ENCODE assay signal across 27 cellular contexts in the genomic region with DNA sequence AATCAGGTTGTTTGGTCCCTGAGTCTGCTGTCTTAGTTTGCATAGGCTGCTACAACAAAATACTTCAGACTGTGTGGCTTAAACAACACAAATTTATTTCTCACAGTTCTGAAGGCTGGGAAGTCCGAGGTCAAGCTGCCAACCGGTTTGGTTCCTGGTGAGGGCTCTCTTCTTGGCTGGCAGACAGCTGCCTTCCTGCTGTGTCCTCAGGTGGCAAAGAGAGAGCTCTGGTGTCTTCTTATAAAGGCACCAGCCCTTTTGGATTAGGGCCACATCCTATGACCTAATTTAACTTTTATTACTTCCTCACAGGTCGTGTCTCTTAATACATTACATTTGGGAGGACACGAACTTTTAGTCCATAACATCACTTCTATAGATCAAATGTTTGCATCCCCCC.
"Had no signal": no experiment of that assay in that cellular context is flagged by ENCODE, and none has a peak within 500 bp of the region (broad histone marks: within the 10 kb centered on the region; RNA-seq: fewer than 3 reads in every experiment).

No MANE protein-coding gene starts in this region.

- H3K9me3 ChIP-seq: SJCRH30 had no signal

- H3K27me3 ChIP-seq: MG63 had no signal

- DNase-seq: activated CD4-positive, alpha-beta T cell treated with anti-CD3 and anti-CD28 coated beads, Interleukin-2, amount 10 ng/mL, durations not matched to agents 7 days and 5 days; activated CD4-positive, alpha-beta T cell treated with anti-CD3 and anti-CD28 coated beads, Interleukin-2, amount 50 U/mL, for 48 hours; activated CD8-positive, alpha-beta memory T cell treated with anti-CD3 and anti-CD28 coated beads, Interleukin-2, amount 50 U/mL, for 48 hours; activated CD8-positive, alpha-beta T cell treated with anti-CD3 and anti-CD28 coated beads, Interleukin-2, amount 10 ng/mL, durations not matched to agents 7 days and 5 days; activated effector memory CD4-positive, alpha-beta T cell treated with Interleukin-2 at 50 U/mL for 16 hours; activated naive CD4-positive, alpha-beta T cell treated with anti-CD3 and anti-CD28 coated beads, Interleukin-2, amount 10 ng/mL, durations not matched to agents 7 days and 5 days; activated naive CD8-positive, alpha-beta T cell treated with anti-CD3 and anti-CD28 coated beads, Interleukin-2, amount 50 U/mL, for 24 hours; activated T-cell treated with anti-CD3 and anti-CD28 coated beads, Interleukin-2, amount 50 U/mL, for 48 hours; anterior cingulate cortex; central memory CD4-positive, alpha-beta T cell; Karpas-422; KBM-7; MG63; NCI-H1048; NCI-H1105 treated with DMSO at 0.1 percent for 48 hours; NCI-H1436; NCI-H1694; NCI-H1930; NCI-H2081 treated with DMSO at 0.1 percent for 48 hours; NCI-H226; NCI-H446 treated with DMSO at 0.1 percent for 48 hours; NCI-H524; NCI-H69; SHP77; SJCRH30; T1000 had no signal

- H3K4me1 ChIP-seq: SJCRH30 had no signal

- H3K27ac ChIP-seq: SJCRH30, SK-N-MC had no signal

- H3K4me3 ChIP-seq: MG63, SJCRH30, SK-N-MC had no signal

- H3K36me3 ChIP-seq: MG63, SJCRH30 had no signal
